1 cellular context compared by ENCODE assay signal in the genomic region with DNA sequence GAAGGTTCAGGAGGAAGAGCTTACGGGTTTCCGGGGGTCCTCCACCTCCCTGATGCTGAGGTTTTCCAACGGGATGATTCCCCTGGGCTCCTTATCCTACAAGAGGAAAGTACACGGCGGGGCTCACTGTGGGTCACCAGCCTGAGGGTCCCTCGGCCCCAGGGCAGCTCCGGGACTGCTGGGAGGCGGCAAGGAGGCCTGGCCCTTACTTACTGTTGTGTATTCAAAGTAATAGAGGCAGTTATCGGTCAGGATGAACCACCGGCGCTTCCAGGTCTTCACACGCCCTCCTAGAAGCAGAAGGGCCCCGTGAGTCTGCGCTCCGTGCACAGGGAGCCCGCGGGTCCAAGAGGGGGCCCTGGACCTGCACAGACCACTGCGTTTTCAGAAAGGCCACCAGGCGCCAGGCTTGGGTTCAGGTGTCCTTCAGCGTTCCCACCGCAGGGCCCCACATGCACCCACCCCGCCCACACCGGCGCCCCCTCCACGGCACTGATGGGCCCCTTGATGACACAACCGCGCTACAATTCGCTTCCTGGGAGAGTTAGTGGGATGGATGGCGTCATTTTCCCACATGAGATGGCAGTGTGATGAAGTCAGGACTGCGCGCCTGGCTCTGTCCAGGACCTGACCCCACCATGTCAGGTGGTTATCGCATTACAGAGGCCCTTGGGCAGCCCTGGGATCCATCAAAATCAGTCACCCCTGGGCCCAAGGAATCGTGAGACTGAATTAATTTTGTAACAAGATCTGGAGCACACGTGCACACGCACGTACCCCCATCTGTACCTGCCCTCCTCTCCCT.
TF ChIP-seq lines count a peak whose summit lies in the region.

No MANE protein-coding gene starts in this region.

TF ChIP-seq in SK-N-SH treated with all-trans-retinoic acid at 6 μM for 48 hours, 23 proteins besides CTCF, POLR2A, EP300 and RAD21 (continued from another document):
- TF ChIP-seq, protein P1, sequence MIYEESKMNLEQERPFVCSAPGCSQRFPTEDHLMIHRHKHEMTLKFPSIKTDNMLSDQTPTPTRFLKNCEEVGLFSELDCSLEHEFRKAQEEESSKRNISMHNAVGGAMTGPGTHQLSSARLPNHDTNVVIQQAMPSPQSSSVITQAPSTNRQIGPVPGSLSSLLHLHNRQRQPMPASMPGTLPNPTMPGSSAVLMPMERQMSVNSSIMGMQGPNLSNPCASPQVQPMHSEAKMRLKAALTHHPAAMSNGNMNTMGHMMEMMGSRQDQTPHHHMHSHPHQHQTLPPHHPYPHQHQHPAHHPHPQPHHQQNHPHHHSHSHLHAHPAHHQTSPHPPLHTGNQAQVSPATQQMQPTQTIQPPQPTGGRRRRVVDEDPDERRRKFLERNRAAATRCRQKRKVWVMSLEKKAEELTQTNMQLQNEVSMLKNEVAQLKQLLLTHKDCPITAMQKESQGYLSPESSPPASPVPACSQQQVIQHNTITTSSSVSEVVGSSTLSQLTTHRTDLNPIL (CRISPR knock-in tag; IDR thresholded peaks at IDR 0.05; ENCODE audit: low read depth), result no peak
- no peak for TF ChIP-seq ZFP3 (CRISPR knock-in tag; IDR thresholded peaks at IDR 0.05)
TF ChIP-seq in SK-N-SH treated with all-trans-retinoic acid at 6 μM for 48 hours: peak in this region for 0.
